In the genomic region with DNA sequence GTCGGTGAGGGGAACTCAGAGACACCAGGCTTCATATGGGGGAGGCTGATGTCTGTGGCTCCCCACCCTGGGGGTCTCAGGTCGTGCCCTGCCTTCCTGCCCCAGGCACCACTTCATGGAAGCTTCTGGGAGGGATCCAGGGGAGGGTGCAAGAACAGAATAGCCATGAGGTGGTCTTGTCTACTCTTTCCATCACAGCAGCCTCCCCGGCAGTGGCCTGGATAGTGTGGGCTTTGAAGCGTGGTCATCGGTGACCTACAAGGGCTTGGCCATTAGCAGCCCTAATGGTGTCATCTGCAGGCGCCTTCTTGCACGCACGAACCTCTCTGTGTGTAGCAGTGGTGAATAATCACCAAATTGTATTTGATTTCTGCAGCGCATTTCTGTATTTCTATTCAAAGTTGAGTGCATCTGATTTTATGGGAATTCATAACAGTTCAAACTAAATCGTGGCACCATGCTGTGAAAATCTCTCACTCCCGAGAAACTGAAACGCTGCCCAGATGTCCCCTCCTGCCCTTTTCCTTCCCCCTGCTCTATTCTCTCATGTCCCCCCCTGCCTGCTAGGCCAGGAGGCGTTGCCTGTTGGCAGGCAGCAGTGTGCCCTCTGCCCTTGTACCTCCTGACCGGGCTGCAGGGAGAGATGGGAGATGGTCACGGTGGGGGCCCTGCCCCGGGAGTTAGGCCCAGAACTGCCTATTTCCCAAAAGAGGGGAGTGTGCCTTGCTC, we compare ENCODE assay signal across 19 cellular contexts. TPM values are rescaled to one million over a fixed set of nuclear protein-coding genes. Genes with fewer than 3 reads are reported as not detected.
DNase-seq lines count a peak whose midpoint lies in the region; TF ChIP-seq lines count a peak whose summit lies in the region.
"Had no signal": no experiment of that assay in that cellular context is flagged by ENCODE, and none has a peak within 500 bp of the region (broad histone marks: within the 10 kb centered on the region; RNA-seq: fewer than 3 reads in every experiment).

No MANE protein-coding gene starts in this region.

- DNase-seq in NCI-H1694 treated with DMSO at 0.1 percent for 48 hours (lab: John Stamatoyannopoulos, UW) (peak; percentile 8), NCI-H1694 (lab: John Stamatoyannopoulos, UW) (no peak), SW 1271 (lab: John Stamatoyannopoulos, UW) (no peak), NCI-H524 treated with DMSO at 0.1 percent for 48 hours (lab: John Stamatoyannopoulos, UW) (no peak)
- no peak for DNase-seq in activated naive CD4-positive, alpha-beta T cell treated with anti-CD3 and anti-CD28 coated beads for 36 hours
- DNase-seq: activated CD4-positive, alpha-beta T cell treated with anti-CD3 and anti-CD28 coated beads for 48 hours; activated effector memory CD4-positive, alpha-beta T cell treated with anti-CD3 and anti-CD28 coated beads, Interleukin-2, amount 50 U/mL, for 16 hours; left lung; NCI-H187; stimulated activated CD4-positive, alpha-beta T cell treated with anti-CD3 and anti-CD28 coated beads, Interleukin-1b, Interleukin-23, amount 100 ng/mL, for 48 hours had no signal

- TF ChIP-seq CTCF in brain (conservative IDR thresholded peaks at IDR 0.05) (no peak), nephron (IDR thresholded peaks at IDR 0.05; ENCODE audit: unreplicated experiment in 3 of 3) (no peak)

- no peaks in the 10 kb centered on the region for H3K9me3 ChIP-seq in subcutaneous abdominal adipose tissue (ENCODE audit: control insufficient read depth in 5 of 5, low read length in 5 of 5)
- H3K9me3 ChIP-seq: gastroesophageal sphincter, left lung had no signal

- H3K4me1 Mint-ChIP-seq in brain (peaks cover 59% of the 10 kb centered on the region), nephron (peaks cover 58% of the 10 kb centered on the region)
- H3K4me1 Mint-ChIP-seq in activated naive CD4-positive, alpha-beta T cell treated with anti-CD3 and anti-CD28 coated beads for 36 hours (ENCODE audit: low read depth) = no peaks in the 10 kb centered on the region

- H3K27ac ChIP-seq in subcutaneous abdominal adipose tissue (ENCODE audit: low read depth, low read length) = no peak overlapping the region
- H3K27ac ChIP-seq: cardiac muscle cell, gastroesophageal sphincter, left lung had no signal

- CTCF ChIA-PET in activated naive CD4-positive, alpha-beta T cell treated with anti-CD3 and anti-CD28 coated beads for 36 hours (lab: Charles Lee) = no interaction called here

- peak overlapping the region in 1 of 5 experiments; percentile 2 for H3K4me3 Mint-ChIP-seq in brain
- H3K4me3 Mint-ChIP-seq in nephron = peak overlapping the region in 1 of 3 experiments; percentile 25
- H3K4me3 Mint-ChIP-seq in activated naive CD4-positive, alpha-beta T cell treated with anti-CD3 and anti-CD28 coated beads for 36 hours = no peak overlapping the region
- H3K4me3 Mint-ChIP-seq: H9; stimulated activated naive CD8-positive, alpha-beta T cell treated with anti-CD3 and anti-CD28 coated beads, Interleukin-15, Interleukin-2, amounts not matched to agents 100 ng/mL and 50 ng/mL, for 24 hours; T-cell had no signal

- H3K27me3 ChIP-seq in subcutaneous abdominal adipose tissue (ENCODE audit: control insufficient read depth in 5 of 5, insufficient read depth in 4 of 5, low read length in 5 of 5) = no peaks in the 10 kb centered on the region
- H3K27me3 ChIP-seq: cardiac muscle cell, gastroesophageal sphincter, left lung had no signal

- no peaks in the 10 kb centered on the region for H3K36me3 Mint-ChIP-seq in brain
- H3K36me3 Mint-ChIP-seq in nephron (ENCODE audit: low read depth) = no peaks in the 10 kb centered on the region
- no peaks in the 10 kb centered on the region for H3K36me3 Mint-ChIP-seq in activated naive CD4-positive, alpha-beta T cell treated with anti-CD3 and anti-CD28 coated beads for 36 hours (ENCODE audit: low read depth)
- H3K36me3 Mint-ChIP-seq: T-cell had no signal

- H3K4me3 ChIP-seq in subcutaneous abdominal adipose tissue (ENCODE audit: low read depth in 1 of 5, low read length in 5 of 5) = peak overlapping the region in 3 of 5 donors; percentile 8 to 47 (median 12)
- H3K4me3 ChIP-seq: cardiac muscle cell, gastroesophageal sphincter, left lung had no signal

- intact Hi-C loops in activated naive CD4-positive, alpha-beta T cell treated with anti-CD3 and anti-CD28 coated beads for 36 hours (cut with micrococcal nuclease) = no loop called here

- H3K4me1 ChIP-seq in subcutaneous abdominal adipose tissue (ENCODE audit: control insufficient read depth in 5 of 5, insufficient read depth in 5 of 5, low read length in 5 of 5) = peaks cover 18 to 46% (median 35%) of the 10 kb centered on the region in 5 donors

- H3K27ac Mint-ChIP-seq in brain (peak overlapping the region; percentile 1 to 78 (median 65)), nephron (peak overlapping the region; percentile 6 to 73 (median 28))
- H3K27ac Mint-ChIP-seq in activated naive CD4-positive, alpha-beta T cell treated with anti-CD3 and anti-CD28 coated beads for 36 hours = no peak overlapping the region
- H3K27ac Mint-ChIP-seq: T-cell had no signal

- H3K9me3 Mint-ChIP-seq in brain = peaks cover 0 to 7% (median 0%) of the 10 kb centered on the region in 5 experiments
- H3K9me3 Mint-ChIP-seq in nephron = no peaks in the 10 kb centered on the region
- H3K9me3 Mint-ChIP-seq in activated naive CD4-positive, alpha-beta T cell treated with anti-CD3 and anti-CD28 coated beads for 36 hours = no peaks in the 10 kb centered on the region
- H3K9me3 Mint-ChIP-seq: H9; stimulated activated naive CD8-positive, alpha-beta T cell treated with anti-CD3 and anti-CD28 coated beads, Interleukin-15, Interleukin-2, amounts not matched to agents 100 ng/mL and 50 ng/mL, for 24 hours; T-cell had no signal

- H3K36me3 ChIP-seq in subcutaneous abdominal adipose tissue (ENCODE audit: control insufficient read depth in 5 of 5, insufficient read depth in 5 of 5, low read length in 5 of 5) = no peaks in the 10 kb centered on the region
- H3K36me3 ChIP-seq: cardiac muscle cell, gastroesophageal sphincter, left lung had no signal

- H3K9ac ChIP-seq in subcutaneous abdominal adipose tissue (ENCODE audit: low read length in 5 of 5) = no peak overlapping the region

- H3K27me3 Mint-ChIP-seq in brain (peaks cover under 1% of the 10 kb centered on the region), nephron (ENCODE audit: low read depth) (peaks cover 16% of the 10 kb centered on the region)
- peaks cover 2% of the 10 kb centered on the region for H3K27me3 Mint-ChIP-seq in activated naive CD4-positive, alpha-beta T cell treated with anti-CD3 and anti-CD28 coated beads for 36 hours (ENCODE audit: low read depth)

RNA-seq across cellular contexts. Expression of a gene that starts 34.7 kb away (rescaled TPM):
- polyA plus RNA-seq in brain (ENCODE audit: insufficient read depth, low read depth, low replicate concordance) = 5.9 TPM
- 1 to 10 TPM; 1.6 TPM for total RNA-seq in activated naive CD4-positive, alpha-beta T cell treated with anti-CD3 and anti-CD28 coated beads for 36 hours
- total RNA-seq: M059J had no signal
